In the genomic region with DNA sequence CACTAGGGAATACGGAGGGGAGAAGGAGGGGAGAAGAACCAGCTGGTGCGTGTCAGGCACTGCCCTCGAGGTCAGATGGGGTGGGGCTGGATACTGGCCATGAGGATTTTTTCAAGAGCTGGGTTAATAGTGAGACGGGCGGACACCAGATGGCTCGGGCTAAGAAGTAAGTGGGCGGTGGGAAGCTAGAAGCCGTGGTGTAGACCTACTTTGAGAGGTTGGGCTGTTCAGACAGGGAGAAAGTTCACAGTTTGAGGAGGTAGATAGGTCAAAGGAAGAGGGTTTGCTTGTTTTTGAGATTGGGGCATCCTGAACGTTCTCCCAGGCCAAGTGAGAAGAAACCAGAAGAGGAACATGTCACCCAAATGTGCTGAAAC, we compare ENCODE assay signal across 8 cellular contexts.
DNase-seq lines count a peak whose midpoint lies in the region; ATAC-seq and TF ChIP-seq lines count a peak whose summit lies in the region.

No MANE protein-coding gene starts in this region.

- POLR2A ChIA-PET in activated CD8-positive, alpha-beta T cell treated with anti-CD3 and anti-CD28 coated beads for 36 hours (lab: Charles Lee) = interaction anchor here (0.5 to 6.1 kb wide), 20 partner anchors 9 to 189 kb away, joined by 3 to 96 read pairs (median 8); no protein-coding TSS in a partner anchor

- H3K36me3 ChIP-seq in ACC112 (ENCODE audit: insufficient read depth, low read length) (no peaks in the 10 kb centered on the region), lower lobe of right lung (no peaks in the 10 kb centered on the region), H7 (replicated peaks; ENCODE audit: control insufficient read depth, insufficient read depth, low read length) (no peaks in the 10 kb centered on the region)

- H3K4me3 ChIP-seq in ACC112 (ENCODE audit: low read depth, low read length) (no peak overlapping the region), lower lobe of right lung (no peak overlapping the region), H7 (ENCODE audit: insufficient read depth, low read depth, low read length) (no peak overlapping the region)

- H3K36me3 Mint-ChIP-seq in activated CD8-positive, alpha-beta T cell treated with anti-CD3 and anti-CD28 coated beads for 36 hours (ENCODE audit: low read depth) = peaks cover 32% of the 10 kb centered on the region

- no peak overlapping the region for H2AFZ ChIP-seq in ACC112 (ENCODE audit: low read length, unreplicated experiment)

- DNase-seq in activated CD8-positive, alpha-beta T cell treated with anti-CD3 and anti-CD28 coated beads for 36 hours = peak; percentile 69
- no peak for DNase-seq in lower lobe of right lung
- DNase-seq in H7 = no peak
- DNase-seq in NCI-H69 (lab: John Stamatoyannopoulos, UW) = no peak

- ATAC-seq in GM19452 (IDR thresholded peaks at IDR 0.05; ENCODE audit: unreplicated experiment) (peak; percentile 8), lower lobe of right lung (peak; percentile 23 to 49), GM21576 (IDR thresholded peaks at IDR 0.05; ENCODE audit: unreplicated experiment) (no peak), GM21737 (IDR thresholded peaks at IDR 0.05; ENCODE audit: unreplicated experiment) (no peak)
- peak; percentile 14 for ATAC-seq in activated CD8-positive, alpha-beta T cell treated with anti-CD3 and anti-CD28 coated beads for 36 hours

- H3K4me1 ChIP-seq in ACC112 (ENCODE audit: control insufficient read depth, insufficient read depth, low read length, unreplicated experiment) (peaks cover 39% of the 10 kb centered on the region), lower lobe of right lung (peaks cover 81% of the 10 kb centered on the region)

- H3K27me3 ChIP-seq in ACC112 (ENCODE audit: insufficient read depth, low read length) (no peaks in the 10 kb centered on the region), lower lobe of right lung (ENCODE audit: low read depth) (no peaks in the 10 kb centered on the region), H7 (ENCODE audit: control insufficient read depth, insufficient read depth, low read length) (no peaks in the 10 kb centered on the region)

- H3K27me3 Mint-ChIP-seq in activated CD8-positive, alpha-beta T cell treated with anti-CD3 and anti-CD28 coated beads for 36 hours = no peaks in the 10 kb centered on the region

- intact Hi-C loops in activated CD8-positive, alpha-beta T cell treated with anti-CD3 and anti-CD28 coated beads for 36 hours (cut with micrococcal nuclease) = no loop called here
- intact Hi-C loops in lower lobe of right lung (cut with DNase I) = no loop called here

- peak overlapping the region; percentile 94 for H3K27ac Mint-ChIP-seq in activated CD8-positive, alpha-beta T cell treated with anti-CD3 and anti-CD28 coated beads for 36 hours

- H3K27ac ChIP-seq in ACC112 (ENCODE audit: low read depth, low read length) = peak overlapping the region; percentile 32; the same call in 1 of the 2 replicates
- H3K27ac ChIP-seq in lower lobe of right lung = peak overlapping the region; percentile 81

- TF ChIP-seq CTCF in activated CD8-positive, alpha-beta T cell treated with anti-CD3 and anti-CD28 coated beads for 36 hours (IDR thresholded peaks at IDR 0.05) = no peak
- TF ChIP-seq CTCF in lower lobe of right lung (IDR thresholded peaks at IDR 0.05) = no peak

- H3K4me3 Mint-ChIP-seq in activated CD8-positive, alpha-beta T cell treated with anti-CD3 and anti-CD28 coated beads for 36 hours = peak overlapping the region; percentile 77

- no peaks in the 10 kb centered on the region for H3K9me3 ChIP-seq in lower lobe of right lung

- no peaks in the 10 kb centered on the region for H3K9me3 Mint-ChIP-seq in activated CD8-positive, alpha-beta T cell treated with anti-CD3 and anti-CD28 coated beads for 36 hours

- peaks cover 70% of the 10 kb centered on the region for H3K79me2 ChIP-seq in ACC112 (ENCODE audit: control insufficient read depth, insufficient read depth, low read length, unreplicated experiment)

- H3K4me1 Mint-ChIP-seq in activated CD8-positive, alpha-beta T cell treated with anti-CD3 and anti-CD28 coated beads for 36 hours (ENCODE audit: low read depth) = peaks cover 90% of the 10 kb centered on the region

- CTCF ChIA-PET in activated CD8-positive, alpha-beta T cell treated with anti-CD3 and anti-CD28 coated beads for 36 hours (lab: Charles Lee) = interaction anchor here (0.6 to 3.9 kb wide), 13 partner anchors 8 to 569 kb away, joined by 3 to 38 read pairs (median 6); no protein-coding TSS in a partner anchor

Comparison
In these comparisons a context has a peak if more than half of its experiments do, and no peak if none do; other contexts are left out.
1. ATAC-seq: peak in GM19452 (single experiment), activated CD8-positive, alpha-beta T cell treated with anti-CD3 and anti-CD28 coated beads for 36 hours (single experiment) and lower lobe of right lung (2 of 2); none in GM21576 (single experiment) and GM21737 (single experiment).